1 cellular context compared by ENCODE assay signal in genomic region chr21:43959231-43960041, GRCh38.
TF ChIP-seq lines count a peak whose summit lies in the region.

No MANE protein-coding gene starts in this region.

TF ChIP-seq in HEK293, 187 proteins besides CTCF, POLR2A, EP300 and RAD21 (continued from another document):
- TF ChIP-seq, protein P1, sequence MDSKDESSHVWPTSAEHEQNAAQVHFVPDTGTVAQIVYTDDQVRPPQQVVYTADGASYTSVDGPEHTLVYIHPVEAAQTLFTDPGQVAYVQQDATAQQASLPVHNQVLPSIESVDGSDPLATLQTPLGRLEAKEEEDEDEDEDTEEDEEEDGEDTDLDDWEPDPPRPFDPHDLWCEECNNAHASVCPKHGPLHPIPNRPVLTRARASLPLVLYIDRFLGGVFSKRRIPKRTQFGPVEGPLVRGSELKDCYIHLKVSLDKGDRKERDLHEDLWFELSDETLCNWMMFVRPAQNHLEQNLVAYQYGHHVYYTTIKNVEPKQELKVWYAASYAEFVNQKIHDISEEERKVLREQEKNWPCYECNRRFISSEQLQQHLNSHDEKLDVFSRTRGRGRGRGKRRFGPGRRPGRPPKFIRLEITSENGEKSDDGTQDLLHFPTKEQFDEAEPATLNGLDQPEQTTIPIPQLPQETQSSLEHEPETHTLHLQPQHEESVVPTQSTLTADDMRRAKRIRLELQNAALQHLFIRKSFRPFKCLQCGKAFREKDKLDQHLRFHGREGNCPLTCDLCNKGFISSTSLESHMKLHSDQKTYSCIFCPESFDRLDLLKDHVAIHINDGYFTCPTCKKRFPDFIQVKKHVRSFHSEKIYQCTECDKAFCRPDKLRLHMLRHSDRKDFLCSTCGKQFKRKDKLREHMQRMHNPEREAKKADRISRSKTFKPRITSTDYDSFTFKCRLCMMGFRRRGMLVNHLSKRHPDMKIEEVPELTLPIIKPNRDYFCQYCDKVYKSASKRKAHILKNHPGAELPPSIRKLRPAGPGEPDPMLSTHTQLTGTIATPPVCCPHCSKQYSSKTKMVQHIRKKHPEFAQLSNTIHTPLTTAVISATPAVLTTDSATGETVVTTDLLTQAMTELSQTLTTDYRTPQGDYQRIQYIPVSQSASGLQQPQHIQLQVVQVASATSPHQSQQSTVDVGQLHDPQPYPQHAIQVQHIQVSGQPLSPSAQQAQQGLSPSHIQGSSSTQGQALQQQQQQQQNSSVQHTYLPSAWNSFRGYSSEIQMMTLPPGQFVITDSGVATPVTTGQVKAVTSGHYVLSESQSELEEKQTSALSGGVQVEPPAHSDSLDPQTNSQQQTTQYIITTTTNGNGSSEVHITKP (tag by site-specific recombination; IDR thresholded peaks at IDR 0.05), result no peak
- TF ChIP-seq, protein P2, sequence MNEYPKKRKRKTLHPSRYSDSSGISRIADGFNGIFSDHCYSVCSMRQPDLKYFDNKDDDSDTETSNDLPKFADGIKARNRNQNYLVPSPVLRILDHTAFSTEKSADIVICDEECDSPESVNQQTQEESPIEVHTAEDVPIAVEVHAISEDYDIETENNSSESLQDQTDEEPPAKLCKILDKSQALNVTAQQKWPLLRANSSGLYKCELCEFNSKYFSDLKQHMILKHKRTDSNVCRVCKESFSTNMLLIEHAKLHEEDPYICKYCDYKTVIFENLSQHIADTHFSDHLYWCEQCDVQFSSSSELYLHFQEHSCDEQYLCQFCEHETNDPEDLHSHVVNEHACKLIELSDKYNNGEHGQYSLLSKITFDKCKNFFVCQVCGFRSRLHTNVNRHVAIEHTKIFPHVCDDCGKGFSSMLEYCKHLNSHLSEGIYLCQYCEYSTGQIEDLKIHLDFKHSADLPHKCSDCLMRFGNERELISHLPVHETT (tag by site-specific recombination; IDR thresholded peaks at IDR 0.05), result no peak; the same call in 1 of the 2 replicates
- TF ChIP-seq RBAK (tag by site-specific recombination; IDR thresholded peaks at IDR 0.05), result no peak
- no peak for TF ChIP-seq ZNF571 (tag by site-specific recombination; IDR thresholded peaks at IDR 0.05)
- no peak for TF ChIP-seq ZNF514 (tag by site-specific recombination; IDR thresholded peaks at IDR 0.05)
- TF ChIP-seq KLF9 (tag by site-specific recombination; IDR thresholded peaks at IDR 0.05; ENCODE audit: low read depth), result peak; percentile 75
- TF ChIP-seq ZBTB7A (tag by site-specific recombination; IDR thresholded peaks at IDR 0.05; ENCODE audit: low read depth), result no peak
- TF ChIP-seq WT1 (tag by site-specific recombination; IDR thresholded peaks at IDR 0.05), result no peak
- TF ChIP-seq ZNF175 (tag by site-specific recombination; IDR thresholded peaks at IDR 0.05), result no peak
- TF ChIP-seq HOXC10 (CRISPR knock-in tag; IDR thresholded peaks at IDR 0.05), result no peak
- TF ChIP-seq HOXA7 (CRISPR knock-in tag; IDR thresholded peaks at IDR 0.05; ENCODE audit: borderline replicate concordance), result no peak
- TF ChIP-seq ZNF214 (tag by site-specific recombination; IDR thresholded peaks at IDR 0.05; ENCODE audit: borderline replicate concordance), result no peak
- no peak for TF ChIP-seq ZNF404 (tag by site-specific recombination; IDR thresholded peaks at IDR 0.05)
- TF ChIP-seq ZSCAN23 (tag by site-specific recombination; IDR thresholded peaks at IDR 0.05), result no peak
- TF ChIP-seq ZNF747 (tag by site-specific recombination; IDR thresholded peaks at IDR 0.05), result no peak
- no peak for TF ChIP-seq ZNF37A (tag by site-specific recombination; IDR thresholded peaks at IDR 0.05)
- no peak for TF ChIP-seq ZNF335 (tag by site-specific recombination; conservative IDR thresholded peaks at IDR 0.05)
- peak; percentile 34; the same call in 1 of the 2 replicates for TF ChIP-seq ZNF266 (tag by site-specific recombination; IDR thresholded peaks at IDR 0.05; ENCODE audit: low read depth)
- no peak for TF ChIP-seq REPIN1 (tag by site-specific recombination; IDR thresholded peaks at IDR 0.05; ENCODE audit: low read depth)
- TF ChIP-seq ZNF394 (tag by site-specific recombination; IDR thresholded peaks at IDR 0.05; ENCODE audit: borderline replicate concordance), result no peak
- TF ChIP-seq ZNF248 (tag by site-specific recombination; IDR thresholded peaks at IDR 0.05), result no peak
- peak; percentile 50; the same call in 1 of the 2 replicates for TF ChIP-seq ZSCAN5A (tag by site-specific recombination; IDR thresholded peaks at IDR 0.05)
- 0 out of 2 replicates have a peak, but pooled peaks have one; percentile 16 for TF ChIP-seq ZNF169 (tag by site-specific recombination; IDR thresholded peaks at IDR 0.05)
- TF ChIP-seq ZNF280C (tag by site-specific recombination; IDR thresholded peaks at IDR 0.05), result no peak
- TF ChIP-seq ZBTB17 (tag by site-specific recombination; IDR thresholded peaks at IDR 0.05), result no peak
